24 cellular contexts compared by ENCODE assay signal in the genomic region with DNA sequence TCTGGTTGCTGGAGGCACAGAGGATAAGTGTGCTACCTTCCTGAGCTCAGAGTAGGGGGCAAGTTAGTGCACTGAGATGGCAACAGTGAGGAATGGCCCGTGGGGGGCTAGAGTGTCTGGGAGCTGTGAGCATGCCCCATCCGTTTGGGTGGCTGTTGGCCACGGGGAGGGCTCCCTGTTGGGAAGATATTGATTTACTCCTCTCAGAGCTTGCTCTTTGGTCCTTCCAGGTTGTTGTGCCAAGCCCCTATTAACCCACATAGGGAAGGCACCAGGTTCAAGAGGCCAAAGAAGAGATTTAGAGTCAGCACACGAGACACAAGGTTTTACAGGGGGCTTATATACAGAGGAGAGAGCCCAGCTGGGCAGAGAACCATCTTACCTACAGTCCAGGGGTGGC.
"Had no signal": no experiment of that assay in that cellular context is flagged by ENCODE, and none has a peak within 500 bp of the region (broad histone marks: within the 10 kb centered on the region; RNA-seq: fewer than 3 reads in every experiment).

No MANE protein-coding gene starts in this region.

- ATAC-seq: esophagus mucosa, foreskin keratinocyte, gastroesophageal sphincter, heart left ventricle, left cardiac atrium, left lung, left ventricle myocardium superior, lower lobe of right lung, mucosa of descending colon had no signal

- FAIRE-seq: colon, endothelial cell of umbilical vein, frontal cortex, kidney had no signal

- H3K79me2 ChIP-seq: hepatocyte had no signal

- H3K36me3 ChIP-seq: gastroesophageal sphincter, heart left ventricle, left lung, lower lobe of right lung had no signal

- H3K4me2 ChIP-seq: hepatocyte had no signal

- H3K9me3 ChIP-seq: gastroesophageal sphincter, heart left ventricle, left lung, lower lobe of right lung, mucosa of descending colon had no signal

- DNase-seq: dermis blood vessel endothelial cell; dorsolateral prefrontal cortex; effector CD4-positive, alpha-beta T cell; effector memory CD4-positive, alpha-beta T cell; foreskin keratinocyte; heart left ventricle; hypothalamus; immature natural killer cell; islet precursor cell; kidney; kidney glomerular epithelial cell; left cardiac atrium; left lung; left ventricle myocardium superior; lower lobe of right lung; mesenchymal stem cell; mucosa of descending colon had no signal

- H3K4me1 ChIP-seq: foreskin keratinocyte, gastroesophageal sphincter, heart left ventricle, left lung, lower lobe of right lung had no signal

- H3K4me3 ChIP-seq: coronary artery, dorsolateral prefrontal cortex, gastroesophageal sphincter, heart left ventricle, hepatocyte, left lung, lower lobe of right lung, mucosa of descending colon had no signal

- H2AFZ ChIP-seq: hepatocyte had no signal

- H3K27me3 ChIP-seq: dorsolateral prefrontal cortex, foreskin keratinocyte, gastroesophageal sphincter, heart left ventricle, hepatocyte, left lung had no signal

- H3K27ac ChIP-seq: coronary artery, dorsolateral prefrontal cortex, foreskin keratinocyte, gastroesophageal sphincter, heart left ventricle, hepatocyte, left lung, lower lobe of right lung had no signal
